ENCODE assay signal across 8 cellular contexts in the genomic region with DNA sequence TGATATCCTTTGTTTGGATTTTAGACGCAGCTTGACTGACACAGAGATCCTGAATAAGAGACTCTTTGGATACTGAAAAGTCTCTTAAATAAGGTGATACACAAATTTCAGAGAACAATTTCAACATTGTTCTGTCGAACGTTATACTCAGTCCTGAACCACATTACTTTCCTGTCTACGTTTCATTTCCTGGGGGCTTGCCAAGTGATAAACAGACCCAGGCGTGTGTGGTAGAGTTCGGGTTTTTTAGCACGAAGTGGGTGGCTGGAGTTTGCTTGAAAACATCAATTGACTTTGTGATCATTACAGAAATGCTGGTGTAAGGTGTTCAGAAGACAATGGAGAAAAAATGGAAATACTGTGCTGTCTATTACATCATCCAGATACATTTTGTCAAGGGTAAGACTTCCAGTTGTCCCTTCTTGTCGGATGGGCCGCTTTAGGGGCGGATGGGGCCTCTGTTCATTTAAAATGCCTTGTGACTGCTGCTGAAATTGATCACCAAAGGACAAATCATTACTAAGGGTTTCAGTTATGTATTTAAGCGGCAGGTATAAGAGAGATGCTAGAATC. TPM values are rescaled to one million over a fixed set of nuclear protein-coding genes. Genes with fewer than 3 reads are reported as not detected.
DNase-seq lines count a peak whose midpoint lies in the region.

A gene with protein sequence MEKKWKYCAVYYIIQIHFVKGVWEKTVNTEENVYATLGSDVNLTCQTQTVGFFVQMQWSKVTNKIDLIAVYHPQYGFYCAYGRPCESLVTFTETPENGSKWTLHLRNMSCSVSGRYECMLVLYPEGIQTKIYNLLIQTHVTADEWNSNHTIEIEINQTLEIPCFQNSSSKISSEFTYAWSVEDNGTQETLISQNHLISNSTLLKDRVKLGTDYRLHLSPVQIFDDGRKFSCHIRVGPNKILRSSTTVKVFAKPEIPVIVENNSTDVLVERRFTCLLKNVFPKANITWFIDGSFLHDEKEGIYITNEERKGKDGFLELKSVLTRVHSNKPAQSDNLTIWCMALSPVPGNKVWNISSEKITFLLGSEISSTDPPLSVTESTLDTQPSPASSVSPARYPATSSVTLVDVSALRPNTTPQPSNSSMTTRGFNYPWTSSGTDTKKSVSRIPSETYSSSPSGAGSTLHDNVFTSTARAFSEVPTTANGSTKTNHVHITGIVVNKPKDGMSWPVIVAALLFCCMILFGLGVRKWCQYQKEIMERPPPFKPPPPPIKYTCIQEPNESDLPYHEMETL (plus strand): TSS at position 287 of the 573 bp plus-strand sequence. CDS start 52 bp downstream, at position 339.

- H3K4me1 Mint-ChIP-seq in activated naive CD8-positive, alpha-beta T cell (ENCODE audit: low read depth): peaks cover 90% of the 10 kb centered on the region

- H3K4me3 Mint-ChIP-seq in activated naive CD8-positive, alpha-beta T cell: peak within 1 kb of the TSS; percentile 58

- H3K36me3 Mint-ChIP-seq in activated naive CD8-positive, alpha-beta T cell: peaks cover 16% of the 10 kb centered on the region

- H3K9me3 Mint-ChIP-seq in activated naive CD8-positive, alpha-beta T cell (ENCODE audit: low read depth): peaks cover 4% of the 10 kb centered on the region

- no peaks in the 10 kb centered on the region for H3K27me3 Mint-ChIP-seq in activated naive CD8-positive, alpha-beta T cell

- DNase-seq in activated gamma-delta T cell treated with Interleukin-2 at 50 U/mL for 16 hours: peak; percentile 68
- DNase-seq in activated gamma-delta T cell (lab: John Stamatoyannopoulos, UW): no peak
- DNase-seq in RPMI7951 (ENCODE audit: low read depth): peak; percentile 73
- peak; percentile 56 to 62 for DNase-seq in stimulated activated CD4-positive, alpha-beta T cell treated with anti-CD3 and anti-CD28 coated beads, Interleukin-15, amount 100 ng/mL, for 48 hours (ENCODE audit: low read depth in 2 of 2)
- no peak for DNase-seq in NCI-H1436 treated with DMSO at 0.1 percent for 48 hours (lab: John Stamatoyannopoulos, UW)
- DNase-seq in SK-N-DZ (ENCODE audit: low spot score): no peak
- DNase-seq in NCI-H2196 (lab: John Stamatoyannopoulos, UW; ENCODE audit: unreplicated experiment): no peak

- peak within 1 kb of the TSS; percentile 100 for H3K27ac Mint-ChIP-seq in activated naive CD8-positive, alpha-beta T cell

RNA-seq across cellular contexts. Expression of the gene that starts here (rescaled TPM):
- 2.2 and 4.2 TPM in 2 replicates for total RNA-seq in RPMI7951 (2014; rRNA removed; shearing (Covaris generic))
- not detected in 2 replicates for polyA plus RNA-seq in SK-N-DZ (2014; cell fraction: cytosol; rRNA removed)
- not detected in 2 replicates for polyA plus RNA-seq in SK-N-DZ (2014; cell fraction: nucleus; rRNA removed)

Comparison
In these comparisons a context has a peak if more than half of its experiments do, and no peak if none do; other contexts are left out.
1. DNase-seq: peak in activated gamma-delta T cell treated with Interleukin-2 at 50 U/mL for 16 hours (single experiment), RPMI7951 (single experiment) and stimulated activated CD4-positive, alpha-beta T cell treated with anti-CD3 and anti-CD28 coated beads, Interleukin-15, amount 100 ng/mL, for 48 hours (2 of 2); none in activated gamma-delta T cell (single experiment), NCI-H1436 treated with DMSO at 0.1 percent for 48 hours (single experiment), SK-N-DZ (single experiment) and NCI-H2196 (single experiment).